ENCODE assay signal across 25 cellular contexts in the genomic region with DNA sequence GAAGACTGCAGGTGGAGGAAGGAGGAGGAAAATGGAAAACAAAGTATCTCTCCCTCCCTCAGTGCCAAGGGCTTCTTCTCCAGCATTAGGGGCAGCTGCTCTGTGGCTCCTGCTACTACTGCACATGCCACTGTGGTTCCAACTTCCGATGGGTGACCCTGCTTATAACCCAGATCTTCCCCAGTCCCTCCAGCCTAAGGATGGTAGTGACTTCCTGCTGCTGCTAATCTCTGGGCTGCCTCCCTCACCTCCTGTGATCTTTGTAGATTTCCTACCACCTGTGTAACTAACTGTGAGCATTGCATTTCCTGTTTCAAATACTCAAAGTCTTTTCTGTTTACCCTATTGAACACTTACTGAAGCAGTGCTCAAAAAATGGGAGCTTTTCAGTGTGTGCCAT. TPM values are rescaled to one million over a fixed set of nuclear protein-coding genes. Genes with fewer than 3 reads are reported as not detected.
"Had no signal": no experiment of that assay in that cellular context is flagged by ENCODE, and none has a peak within 500 bp of the region (broad histone marks: within the 10 kb centered on the region; RNA-seq: fewer than 3 reads in every experiment).

No MANE protein-coding gene starts in this region.

- ATAC-seq: esophagus mucosa; heart left ventricle; left lobe of liver; mucosa of descending colon; natural killer cell; stimulated activated naive CD8-positive, alpha-beta T cell treated with anti-CD3 and anti-CD28 coated beads, Interleukin-15, amount 100 ng/mL, for 72 hours; upper lobe of right lung had no signal

- FAIRE-seq: endometrium, frontal cortex, islet of Langerhans had no signal

- H3K4me1 ChIP-seq: heart left ventricle, right atrium auricular region, sigmoid colon, testis, tibial nerve, upper lobe of right lung had no signal

- DNase-seq: cortex of kidney; dorsolateral prefrontal cortex; effector CD8-positive, alpha-beta T cell; heart left ventricle; hippocampal formation; mammary epithelial cell; mucosa of descending colon; natural killer cell; ovary; sigmoid colon; stimulated activated CD4-positive, alpha-beta T cell treated with anti-CD3 and anti-CD28 coated beads, Interleukin-2, amount 100 ng/mL, for 24 hours; stimulated activated CD4-positive, alpha-beta T cell treated with anti-CD3 and anti-CD28 coated beads, Interleukin-4, amount 100 ng/mL, for 4 hours; stimulated activated naive B cell treated with anti-CD40 and anti-IgM and Interleukin-4, amounts not matched to agents 10 μg/mL and 1 μg/mL and 100 μg/mL, for 72 hours; stimulated activated naive CD8-positive, alpha-beta T cell treated with anti-CD3 and anti-CD28 coated beads, Interleukin-15, amount 100 ng/mL, for 72 hours; testis; upper lobe of right lung had no signal

- H3K27ac ChIP-seq: dorsolateral prefrontal cortex, heart left ventricle, ovary, right atrium auricular region, sigmoid colon, skin epidermis, testis, tibial nerve, upper lobe of right lung had no signal

- H3K36me3 ChIP-seq: heart left ventricle, ovary, right atrium auricular region, sigmoid colon, tibial nerve, upper lobe of right lung had no signal

- H3K4me3 ChIP-seq: dorsolateral prefrontal cortex, heart left ventricle, mucosa of descending colon, ovary, right atrium auricular region, sigmoid colon, skin epidermis, testis, tibial nerve, upper lobe of right lung had no signal

- H3K9me3 ChIP-seq: heart left ventricle, mucosa of descending colon, ovary, right atrium auricular region, sigmoid colon, testis, tibial nerve, upper lobe of right lung had no signal

- H3K27me3 ChIP-seq: heart left ventricle, ovary, right atrium auricular region, sigmoid colon, testis, tibial nerve, upper lobe of right lung had no signal

RNA-seq across cellular contexts. Expression of a gene that starts 28.7 kb away (rescaled TPM):
- total RNA-seq: left lobe of liver, neural crest cell had no signal
- polyA plus RNA-seq: mammary epithelial cell had no signal
